18 cellular contexts compared by ENCODE assay signal in the genomic region with DNA sequence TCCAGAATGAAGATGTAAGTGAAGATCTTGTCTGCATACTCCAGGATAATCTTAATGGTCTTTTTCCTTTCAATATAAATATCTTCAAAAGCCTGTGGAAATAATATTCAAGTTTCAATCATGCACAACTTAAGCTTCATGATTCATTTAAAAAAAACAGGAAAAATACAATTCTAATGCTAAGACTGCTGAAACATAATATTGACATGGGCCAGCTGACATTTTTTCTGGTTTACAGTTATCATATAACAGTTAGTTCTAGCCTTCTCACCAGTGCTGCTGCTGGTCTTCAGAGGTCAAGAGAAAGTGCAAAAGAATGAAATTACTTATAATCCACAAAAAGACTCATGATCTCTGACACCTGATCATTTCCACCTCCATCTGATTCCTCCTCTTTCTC.
"Had no signal": no experiment of that assay in that cellular context is flagged by ENCODE, and none has a peak within 500 bp of the region (broad histone marks: within the 10 kb centered on the region; RNA-seq: fewer than 3 reads in every experiment).

No MANE protein-coding gene starts in this region.

- H3K4me1 ChIP-seq: esophagus muscularis mucosa, tibial artery, uterus had no signal

- H3K4me3 ChIP-seq: esophagus muscularis mucosa, mucosa of descending colon, tibial artery, uterus had no signal

- DNase-seq: activated CD4-positive, alpha-beta T cell treated with anti-CD3 and anti-CD28 coated beads, Interleukin-2, amount 10 ng/mL, durations not matched to agents 24 days and 14 days; activated CD4-positive, CD25-positive, alpha-beta regulatory T cell; activated CD8-positive, alpha-beta memory T cell treated with anti-CD3 and anti-CD28 coated beads, Interleukin-2, amount 50 U/mL, for 48 hours; activated gamma-delta T cell; activated T-cell treated with anti-CD3 and anti-CD28 coated beads, Interleukin-2, amount 50 U/mL, for 72 hours; anterior cingulate cortex; head of caudate nucleus; mucosa of descending colon; naive thymus-derived CD8-positive, alpha-beta T cell; posterior cingulate gyrus; retina; stimulated activated naive B cell treated with anti-CD40 and anti-IgM and Interleukin-4, amounts not matched to agents 10 μg/mL and 1 μg/mL and 100 μg/mL, for 72 hours; tibial artery; uterus had no signal

- H3K27me3 ChIP-seq: esophagus muscularis mucosa, neutrophil, tibial artery, uterus had no signal

- H3K9me3 ChIP-seq: esophagus muscularis mucosa, mucosa of descending colon, neutrophil, tibial artery, uterus had no signal

- H3K36me3 ChIP-seq: esophagus muscularis mucosa, neutrophil, tibial artery, uterus had no signal

- H3K27ac ChIP-seq: esophagus muscularis mucosa, neutrophil, tibial artery, uterus had no signal

- ATAC-seq: activated naive CD4-positive, alpha-beta T cell treated with anti-CD3 and anti-CD28 coated beads, Interleukin-2, amount 50 U/mL, for 72 hours; activated T-cell treated with anti-CD3 and anti-CD28 coated beads, Interleukin-2, amount 50 U/mL, for 72 hours; left lobe of liver; mucosa of descending colon; naive thymus-derived CD8-positive, alpha-beta T cell; stimulated activated naive B cell treated with anti-CD40 and anti-IgM and Interleukin-4, amounts not matched to agents 10 μg/mL and 1 μg/mL and 100 μg/mL, for 72 hours had no signal
